20 cellular contexts compared by ENCODE assay signal in genomic region chr9:121842612-121842978, GRCh38.
DNase-seq lines count a peak whose midpoint lies in the region; ATAC-seq, FAIRE-seq and TF ChIP-seq lines count a peak whose summit lies in the region.
"Had no signal": no experiment of that assay in that cellular context is flagged by ENCODE, and none has a peak within 500 bp of the region (broad histone marks: within the 10 kb centered on the region; RNA-seq: fewer than 3 reads in every experiment).

No MANE protein-coding gene starts in this region.

- TF ChIP-seq CTCF in A549 (IDR thresholded peaks at IDR 0.05) (no peak), fibroblast of the aortic adventitia (IDR thresholded peaks at IDR 0.05; ENCODE audit: insufficient read depth, low read length) (no peak), upper lobe of left lung (IDR thresholded peaks at IDR 0.05) (no peak), omental fat pad (IDR thresholded peaks at IDR 0.05) (no peak)

- WGBS in A549 (ENCODE audit: missing lambda C conversion rate), result 2% methylated on average over 2 of the region's 2 CpGs
- WGBS in upper lobe of left lung, 2 donors, result 53 to 68% methylated on average over 2 of the region's 2 CpGs

- H3K4me1 ChIP-seq in A549 (peaks cover 13% of the 10 kb centered on the region; the same call in 2 of the 3 replicates), upper lobe of left lung (no peaks in the 10 kb centered on the region)
- H3K4me1 ChIP-seq: left lung, transverse colon had no signal

- DNase-seq in A549 (ENCODE audit: low read depth in 1 of 2, low spot score in 1 of 2), result peak in 1 of 2 experiments; percentile 23
- DNase-seq in HCEC 1CT, result peak; percentile 63
- DNase-seq in amniotic stem cell (lab: John Stamatoyannopoulos, UW), result peak; percentile 23
- peak; percentile 58 for DNase-seq in fibroblast of the aortic adventitia (ENCODE audit: low read depth)
- DNase-seq in activated CD4-positive, CD25-positive, alpha-beta regulatory T cell (lab: John Stamatoyannopoulos, UW), result no peak
- DNase-seq in upper lobe of left lung, result no peak
- DNase-seq in omental fat pad (ENCODE audit: low spot score), result no peak
- DNase-seq: activated T-cell treated with anti-CD3 and anti-CD28 coated beads, Interleukin-2, amount 50 U/mL, for 72 hours; CD4-positive, alpha-beta T cell; left lung; NCI-H187 treated with DMSO at 0.1 percent for 48 hours; NCI-H510A; right cardiac atrium; SHP77; transverse colon had no signal

- no peaks in the 10 kb centered on the region for H3K9me3 ChIP-seq in A549
- H3K9me3 ChIP-seq in upper lobe of left lung, result no peaks in the 10 kb centered on the region
- H3K9me3 ChIP-seq: left lung, neutrophil had no signal

- H3K4me3 ChIP-seq in A549 (no peak overlapping the region), fibroblast of the aortic adventitia (ENCODE audit: low read depth, low read length) (no peak overlapping the region), upper lobe of left lung (no peak overlapping the region)
- H3K4me3 ChIP-seq: GM23338, left lung, transverse colon had no signal

- no peaks in the 10 kb centered on the region for H3K36me3 ChIP-seq in upper lobe of left lung
- H3K36me3 ChIP-seq: left lung, neutrophil, transverse colon had no signal

- H3K27ac ChIP-seq in A549 (no peak overlapping the region), upper lobe of left lung (no peak overlapping the region)
- H3K27ac ChIP-seq: left lung, neutrophil, transverse colon had no signal

- no peak for TF ChIP-seq RAD21 in A549 (conservative IDR thresholded peaks at IDR 0.05 in 1 of 2, IDR thresholded peaks at IDR 0.05 in 1 of 2)

- no peaks in the 10 kb centered on the region for H3K27me3 ChIP-seq in upper lobe of left lung
- H3K27me3 ChIP-seq: left lung, neutrophil, transverse colon had no signal

- no peak for TF ChIP-seq POLR2A in A549 (IDR thresholded peaks at IDR 0.05; ENCODE audit: low read length)
- TF ChIP-seq POLR2A in upper lobe of left lung (IDR thresholded peaks at IDR 0.05), result no peak

- CTCF ChIA-PET in A549 (lab: Yijun Ruan, JAX), result interaction anchor here (0.6 to 1.9 kb wide), 5 partner anchors 8 to 258 kb away, joined by 3 to 5 read pairs (median 3); no protein-coding TSS in a partner anchor

- POLR2A ChIA-PET in A549 (lab: Yijun Ruan, JAX), result no interaction called here

- 0 out of 3 replicates have a peak overlapping the region, but pooled peaks have one; percentile 13 for H3K4me2 ChIP-seq in A549
- H3K4me2 ChIP-seq: GM23338 had no signal

- FAIRE-seq in A549 (lab: Jason Lieb, UNC), result no peak

- ATAC-seq in A549 (peak; percentile 56 to 67), upper lobe of left lung (ENCODE audit: low FRiP score in 2 of 2) (no peak), GM19351 (IDR thresholded peaks at IDR 0.05; ENCODE audit: unreplicated experiment) (no peak), omental fat pad (ENCODE audit: low FRiP score) (no peak)
- ATAC-seq: activated T-cell treated with anti-CD3 and anti-CD28 coated beads, Interleukin-2, amount 50 U/mL, for 72 hours; GM23338; left lung; right cardiac atrium; stimulated activated memory B cell treated with anti-CD40 and anti-IgM and Interleukin-4, amounts not matched to agents 10 μg/mL and 1 μg/mL and 100 μg/mL, for 72 hours; WTC11 had no signal

- TF ChIP-seq EP300 in A549 (IDR thresholded peaks at IDR 0.05) (no peak), upper lobe of left lung (IDR thresholded peaks at IDR 0.05) (no peak)

TF ChIP-seq in A549, 52 proteins besides CTCF, POLR2A, EP300 and RAD21:
- TF ChIP-seq BHLHE40 (IDR thresholded peaks at IDR 0.05; ENCODE audit: low read depth, low read length) (no peak), RNF2 (IDR thresholded peaks at IDR 0.05; ENCODE audit: borderline replicate concordance, low read depth) (no peak), HDAC2 (IDR thresholded peaks at IDR 0.05) (no peak), HOXA7 (CRISPR knock-in tag; IDR thresholded peaks at IDR 0.05) (no peak), ESRRA (IDR thresholded peaks at IDR 0.05; ENCODE audit: borderline replicate concordance, low read length) (no peak), HOXB13 (CRISPR knock-in tag; IDR thresholded peaks at IDR 0.05; ENCODE audit: low read depth) (no peak)
- TF ChIP-seq, protein P1, sequence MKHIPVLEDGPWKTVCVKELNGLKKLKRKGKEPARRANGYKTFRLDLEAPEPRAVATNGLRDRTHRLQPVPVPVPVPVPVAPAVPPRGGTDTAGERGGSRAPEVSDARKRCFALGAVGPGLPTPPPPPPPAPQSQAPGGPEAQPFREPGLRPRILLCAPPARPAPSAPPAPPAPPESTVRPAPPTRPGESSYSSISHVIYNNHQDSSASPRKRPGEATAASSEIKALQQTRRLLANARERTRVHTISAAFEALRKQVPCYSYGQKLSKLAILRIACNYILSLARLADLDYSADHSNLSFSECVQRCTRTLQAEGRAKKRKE (CRISPR knock-in tag; IDR thresholded peaks at IDR 0.05; ENCODE audit: low read depth), result no peak

Comparison
In these comparisons a context has a peak if more than half of its experiments do, and no peak if none do; other contexts are left out.
1. ATAC-seq: peak in A549 (2 of 2); none in upper lobe of left lung (0 of 2), GM19351 (single experiment) and omental fat pad (single experiment).
2. DNase-seq: peak in HCEC 1CT (single experiment), amniotic stem cell (single experiment) and fibroblast of the aortic adventitia (single experiment); none in activated CD4-positive, CD25-positive, alpha-beta regulatory T cell (0 of 4), upper lobe of left lung (0 of 2) and omental fat pad (single experiment).